1 cellular context compared by ENCODE assay signal in the genomic region with DNA sequence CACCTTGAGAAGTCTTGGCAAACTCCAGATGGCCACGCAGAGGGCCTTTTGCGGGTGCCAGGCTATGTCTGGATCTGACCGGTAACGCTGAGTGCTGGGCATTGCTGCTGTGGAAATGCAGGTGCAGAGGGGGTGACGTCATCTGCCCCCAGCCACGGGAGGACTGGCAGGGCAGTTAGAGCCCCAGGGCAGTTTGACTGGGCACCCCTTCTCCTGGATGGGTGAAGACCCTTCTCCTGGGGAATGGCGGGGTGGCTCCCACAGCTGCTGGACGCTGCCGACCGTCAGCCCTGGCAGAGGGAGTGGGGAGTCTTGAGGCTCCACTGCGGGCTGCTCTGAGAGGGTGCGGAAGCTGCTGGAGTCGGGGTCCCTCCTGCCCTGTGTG.
TF ChIP-seq lines count a peak whose summit lies in the region.

No MANE protein-coding gene starts in this region.

TF ChIP-seq in H1, 55 proteins besides CTCF, POLR2A, EP300 and RAD21:
- TF ChIP-seq ZNF274 (IDR thresholded peaks at IDR 0.05; ENCODE audit: borderline replicate concordance, extremely low read depth, low read length) (no peak), SP4 (IDR thresholded peaks at IDR 0.05; ENCODE audit: low read length) (no peak), SP1 (IDR thresholded peaks at IDR 0.05; ENCODE audit: low read depth, low read length) (no peak), MAFK (IDR thresholded peaks at IDR 0.05; ENCODE audit: low read depth, low read length) (no peak), SIX5 (IDR thresholded peaks at IDR 0.05; ENCODE audit: low read depth, low read length) (no peak), RXRA (IDR thresholded peaks at IDR 0.05; ENCODE audit: insufficient read depth, low read depth, low read length) (no peak), SIRT6 (IDR thresholded peaks at IDR 0.05; ENCODE audit: low read length) (no peak), POU5F1 (IDR thresholded peaks at IDR 0.05; ENCODE audit: low read depth, low read length) (no peak), SRF (IDR thresholded peaks at IDR 0.05; ENCODE audit: low read depth, low read length) (no peak), FOSL1 (IDR thresholded peaks at IDR 0.05; ENCODE audit: insufficient read depth, low read depth, low read length) (no peak), CHD1 (IDR thresholded peaks at IDR 0.05; ENCODE audit: low read depth, low read length) (no peak), RFX5 (IDR thresholded peaks at IDR 0.05; ENCODE audit: borderline replicate concordance, low read depth, low read length) (no peak), CBX5 (IDR thresholded peaks at IDR 0.05; ENCODE audit: low read depth, low read length) (no peak), RNF2 (IDR thresholded peaks at IDR 0.05; ENCODE audit: borderline replicate concordance, low read depth, low read length, missing control alignments, poor library complexity, severe bottlenecking) (no peak), POLR2AphosphoS5 (IDR thresholded peaks at IDR 0.05; ENCODE audit: low read depth, low read length) (no peak)
- TF ChIP-seq, protein P1, sequence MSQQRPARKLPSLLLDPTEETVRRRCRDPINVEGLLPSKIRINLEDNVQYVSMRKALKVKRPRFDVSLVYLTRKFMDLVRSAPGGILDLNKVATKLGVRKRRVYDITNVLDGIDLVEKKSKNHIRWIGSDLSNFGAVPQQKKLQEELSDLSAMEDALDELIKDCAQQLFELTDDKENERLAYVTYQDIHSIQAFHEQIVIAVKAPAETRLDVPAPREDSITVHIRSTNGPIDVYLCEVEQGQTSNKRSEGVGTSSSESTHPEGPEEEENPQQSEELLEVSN (IDR thresholded peaks at IDR 0.05), result no peak
- TF ChIP-seq, protein P2, sequence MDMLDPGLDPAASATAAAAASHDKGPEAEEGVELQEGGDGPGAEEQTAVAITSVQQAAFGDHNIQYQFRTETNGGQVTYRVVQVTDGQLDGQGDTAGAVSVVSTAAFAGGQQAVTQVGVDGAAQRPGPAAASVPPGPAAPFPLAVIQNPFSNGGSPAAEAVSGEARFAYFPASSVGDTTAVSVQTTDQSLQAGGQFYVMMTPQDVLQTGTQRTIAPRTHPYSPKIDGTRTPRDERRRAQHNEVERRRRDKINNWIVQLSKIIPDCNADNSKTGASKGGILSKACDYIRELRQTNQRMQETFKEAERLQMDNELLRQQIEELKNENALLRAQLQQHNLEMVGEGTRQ (IDR thresholded peaks at IDR 0.05; ENCODE audit: low read length), result no peak
